ENCODE assay signal across 1 cellular context in genomic region chr2:714005-714741, GRCh38.
TF ChIP-seq lines count a peak whose summit lies in the region.

No MANE protein-coding gene starts in this region.

TF ChIP-seq in GM12878, 131 proteins besides CTCF, POLR2A, EP300 and RAD21 (continued from another document):
- TF ChIP-seq, protein P1, sequence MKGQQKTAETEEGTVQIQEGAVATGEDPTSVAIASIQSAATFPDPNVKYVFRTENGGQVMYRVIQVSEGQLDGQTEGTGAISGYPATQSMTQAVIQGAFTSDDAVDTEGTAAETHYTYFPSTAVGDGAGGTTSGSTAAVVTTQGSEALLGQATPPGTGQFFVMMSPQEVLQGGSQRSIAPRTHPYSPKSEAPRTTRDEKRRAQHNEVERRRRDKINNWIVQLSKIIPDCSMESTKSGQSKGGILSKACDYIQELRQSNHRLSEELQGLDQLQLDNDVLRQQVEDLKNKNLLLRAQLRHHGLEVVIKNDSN (IDR thresholded peaks at IDR 0.05; ENCODE audit: borderline replicate concordance, extremely low read length, insufficient read depth, low read depth, low read length), result no peak
- TF ChIP-seq ELK1 (IDR thresholded peaks at IDR 0.05; ENCODE audit: low read depth, low read length), result 0 out of 2 replicates have a peak, but pooled peaks have one; percentile 23
- 0 out of 2 replicates have a peak, but pooled peaks have one; percentile 9 for TF ChIP-seq MEF2A (IDR thresholded peaks at IDR 0.05; ENCODE audit: insufficient read depth, low read depth, low read length)
- no peak for TF ChIP-seq ZNF622 (IDR thresholded peaks at IDR 0.05)
- TF ChIP-seq YY1 (IDR thresholded peaks at IDR 0.05; ENCODE audit: low read depth, low read length), result peak; percentile 73; the same call in 1 of the 2 replicates
- TF ChIP-seq, protein P2, sequence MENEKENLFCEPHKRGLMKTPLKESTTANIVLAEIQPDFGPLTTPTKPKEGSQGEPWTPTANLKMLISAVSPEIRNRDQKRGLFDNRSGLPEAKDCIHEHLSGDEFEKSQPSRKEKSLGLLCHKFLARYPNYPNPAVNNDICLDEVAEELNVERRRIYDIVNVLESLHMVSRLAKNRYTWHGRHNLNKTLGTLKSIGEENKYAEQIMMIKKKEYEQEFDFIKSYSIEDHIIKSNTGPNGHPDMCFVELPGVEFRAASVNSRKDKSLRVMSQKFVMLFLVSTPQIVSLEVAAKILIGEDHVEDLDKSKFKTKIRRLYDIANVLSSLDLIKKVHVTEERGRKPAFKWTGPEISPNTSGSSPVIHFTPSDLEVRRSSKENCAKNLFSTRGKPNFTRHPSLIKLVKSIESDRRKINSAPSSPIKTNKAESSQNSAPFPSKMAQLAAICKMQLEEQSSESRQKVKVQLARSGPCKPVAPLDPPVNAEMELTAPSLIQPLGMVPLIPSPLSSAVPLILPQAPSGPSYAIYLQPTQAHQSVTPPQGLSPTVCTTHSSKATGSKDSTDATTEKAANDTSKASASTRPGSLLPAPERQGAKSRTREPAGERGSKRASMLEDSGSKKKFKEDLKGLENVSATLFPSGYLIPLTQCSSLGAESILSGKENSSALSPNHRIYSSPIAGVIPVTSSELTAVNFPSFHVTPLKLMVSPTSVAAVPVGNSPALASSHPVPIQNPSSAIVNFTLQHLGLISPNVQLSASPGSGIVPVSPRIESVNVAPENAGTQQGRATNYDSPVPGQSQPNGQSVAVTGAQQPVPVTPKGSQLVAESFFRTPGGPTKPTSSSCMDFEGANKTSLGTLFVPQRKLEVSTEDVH (IDR thresholded peaks at IDR 0.05; ENCODE audit: low read depth, partially characterized antibody), result no peak
- TF ChIP-seq IKZF2 (IDR thresholded peaks at IDR 0.05), result peak; percentile 55 to 70; a peak in 2 of 4 replicates
- TF ChIP-seq BCL11A (IDR thresholded peaks at IDR 0.05; ENCODE audit: low read depth, low read length), result peak; percentile 54; the same call in 1 of the 2 replicates
- no peak for TF ChIP-seq RELA (IDR thresholded peaks at IDR 0.05; ENCODE audit: borderline replicate concordance, partially characterized antibody)
- 0 out of 2 replicates have a peak, but pooled peaks have one; percentile 33 for TF ChIP-seq RCOR1 (conservative IDR thresholded peaks at IDR 0.05; ENCODE audit: low read depth, low read length)
- TF ChIP-seq PAX5 (IDR thresholded peaks at IDR 0.05; ENCODE audit: borderline replicate concordance, low read depth, low read length), result peak; percentile 85; the same call in 1 of the 2 replicates
- TF ChIP-seq NFIC (IDR thresholded peaks at IDR 0.05; ENCODE audit: low read depth, low read length), result no peak
- TF ChIP-seq, protein P3, sequence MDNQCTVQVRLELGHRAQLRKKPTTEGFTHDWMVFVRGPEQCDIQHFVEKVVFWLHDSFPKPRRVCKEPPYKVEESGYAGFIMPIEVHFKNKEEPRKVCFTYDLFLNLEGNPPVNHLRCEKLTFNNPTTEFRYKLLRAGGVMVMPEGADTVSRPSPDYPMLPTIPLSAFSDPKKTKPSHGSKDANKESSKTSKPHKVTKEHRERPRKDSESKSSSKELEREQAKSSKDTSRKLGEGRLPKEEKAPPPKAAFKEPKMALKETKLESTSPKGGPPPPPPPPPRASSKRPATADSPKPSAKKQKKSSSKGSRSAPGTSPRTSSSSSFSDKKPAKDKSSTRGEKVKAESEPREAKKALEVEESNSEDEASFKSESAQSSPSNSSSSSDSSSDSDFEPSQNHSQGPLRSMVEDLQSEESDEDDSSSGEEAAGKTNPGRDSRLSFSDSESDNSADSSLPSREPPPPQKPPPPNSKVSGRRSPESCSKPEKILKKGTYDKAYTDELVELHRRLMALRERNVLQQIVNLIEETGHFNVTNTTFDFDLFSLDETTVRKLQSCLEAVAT (IDR thresholded peaks at IDR 0.05), result peak; percentile 89
- TF ChIP-seq BHLHE40 (IDR thresholded peaks at IDR 0.05; ENCODE audit: borderline replicate concordance in 1 of 2, low read depth in 2 of 2, low read length in 1 of 2), result peak; percentile 19 to 27; a peak in 2 of 4 replicates
- TF ChIP-seq PML (IDR thresholded peaks at IDR 0.05; ENCODE audit: low read length), result no peak
- peak in 1 of 2 experiments; percentile 42; a peak in 1 of 4 replicates for TF ChIP-seq ETV6 (conservative IDR thresholded peaks at IDR 0.05 in 1 of 2, IDR thresholded peaks at IDR 0.05 in 1 of 2; ENCODE audit: borderline replicate concordance in 1 of 2, low read depth in 1 of 2)
- peak; percentile 18 for TF ChIP-seq SKIL (IDR thresholded peaks at IDR 0.05; ENCODE audit: low read depth, poor library complexity, severe bottlenecking)
- peak; percentile 53; the same call in 1 of the 2 replicates for TF ChIP-seq DPF2 (IDR thresholded peaks at IDR 0.05)
- no peak for TF ChIP-seq CEBPZ (IDR thresholded peaks at IDR 0.05; ENCODE audit: low read depth, low read length)
- TF ChIP-seq MTA2 (IDR thresholded peaks at IDR 0.05; ENCODE audit: low read depth), result peak; percentile 59; the same call in 1 of the 2 replicates
- TF ChIP-seq RUNX3 (IDR thresholded peaks at IDR 0.05; ENCODE audit: low read length), result peak; percentile 90
- TF ChIP-seq KLF5 (IDR thresholded peaks at IDR 0.05; ENCODE audit: partially characterized antibody), result no peak
- peak; percentile 77 for TF ChIP-seq SMC3 (IDR thresholded peaks at IDR 0.05; ENCODE audit: borderline replicate concordance, low read length)
- TF ChIP-seq NBN (IDR thresholded peaks at IDR 0.05), result peak; percentile 53; the same call in 1 of the 2 replicates
- TF ChIP-seq TCF12 (IDR thresholded peaks at IDR 0.05; ENCODE audit: low read depth, low read length), result peak; percentile 65
- peak; percentile 73 for TF ChIP-seq MEF2B (IDR thresholded peaks at IDR 0.05; ENCODE audit: partially characterized antibody, poor library complexity, severe bottlenecking)
- peak; percentile 63; the same call in 1 of the 2 replicates for TF ChIP-seq IKZF1 (conservative IDR thresholded peaks at IDR 0.05)
- no peak for TF ChIP-seq SREBF1 (IDR thresholded peaks at IDR 0.05; ENCODE audit: low read length)
- TF ChIP-seq NR2C1 (IDR thresholded peaks at IDR 0.05), result no peak
- peak; percentile 59 for TF ChIP-seq EED (IDR thresholded peaks at IDR 0.05; ENCODE audit: low read depth)
- no peak for TF ChIP-seq ESRRA (IDR thresholded peaks at IDR 0.05; ENCODE audit: low read length)
- 0 out of 2 replicates have a peak, but pooled peaks have one; percentile 35 for TF ChIP-seq CBFB (IDR thresholded peaks at IDR 0.05; ENCODE audit: low read depth)
- no peak for TF ChIP-seq SRF (IDR thresholded peaks at IDR 0.05; ENCODE audit: low read depth in 2 of 2, low read length in 2 of 2)
- 0 out of 2 replicates have a peak, but pooled peaks have one; percentile 42 for TF ChIP-seq ATF7 (IDR thresholded peaks at IDR 0.05; ENCODE audit: low read depth)
- TF ChIP-seq CBX5 (IDR thresholded peaks at IDR 0.05; ENCODE audit: low read depth), result peak; percentile 30; the same call in 1 of the 2 replicates
- TF ChIP-seq, protein P4, sequence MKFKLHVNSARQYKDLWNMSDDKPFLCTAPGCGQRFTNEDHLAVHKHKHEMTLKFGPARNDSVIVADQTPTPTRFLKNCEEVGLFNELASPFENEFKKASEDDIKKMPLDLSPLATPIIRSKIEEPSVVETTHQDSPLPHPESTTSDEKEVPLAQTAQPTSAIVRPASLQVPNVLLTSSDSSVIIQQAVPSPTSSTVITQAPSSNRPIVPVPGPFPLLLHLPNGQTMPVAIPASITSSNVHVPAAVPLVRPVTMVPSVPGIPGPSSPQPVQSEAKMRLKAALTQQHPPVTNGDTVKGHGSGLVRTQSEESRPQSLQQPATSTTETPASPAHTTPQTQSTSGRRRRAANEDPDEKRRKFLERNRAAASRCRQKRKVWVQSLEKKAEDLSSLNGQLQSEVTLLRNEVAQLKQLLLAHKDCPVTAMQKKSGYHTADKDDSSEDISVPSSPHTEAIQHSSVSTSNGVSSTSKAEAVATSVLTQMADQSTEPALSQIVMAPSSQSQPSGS (IDR thresholded peaks at IDR 0.05; ENCODE audit: low read length), result peak; percentile 47; the same call in 1 of the 2 replicates
- TF ChIP-seq, protein P5, sequence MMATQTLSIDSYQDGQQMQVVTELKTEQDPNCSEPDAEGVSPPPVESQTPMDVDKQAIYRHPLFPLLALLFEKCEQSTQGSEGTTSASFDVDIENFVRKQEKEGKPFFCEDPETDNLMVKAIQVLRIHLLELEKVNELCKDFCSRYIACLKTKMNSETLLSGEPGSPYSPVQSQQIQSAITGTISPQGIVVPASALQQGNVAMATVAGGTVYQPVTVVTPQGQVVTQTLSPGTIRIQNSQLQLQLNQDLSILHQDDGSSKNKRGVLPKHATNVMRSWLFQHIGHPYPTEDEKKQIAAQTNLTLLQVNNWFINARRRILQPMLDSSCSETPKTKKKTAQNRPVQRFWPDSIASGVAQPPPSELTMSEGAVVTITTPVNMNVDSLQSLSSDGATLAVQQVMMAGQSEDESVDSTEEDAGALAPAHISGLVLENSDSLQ (IDR thresholded peaks at IDR 0.05), result no peak
- peak; percentile 33; the same call in 1 of the 2 replicates for TF ChIP-seq TCF3 (IDR thresholded peaks at IDR 0.05; ENCODE audit: borderline replicate concordance, insufficient read depth, low read depth, low read length)
- TF ChIP-seq SREBF2 (IDR thresholded peaks at IDR 0.05; ENCODE audit: low read length), result no peak
